Comparison of ENCODE assay signal across 25 cellular contexts in genomic region chr3:140368223-140368811, GRCh38.
DNase-seq lines count a peak whose midpoint lies in the region; ATAC-seq, FAIRE-seq and TF ChIP-seq lines count a peak whose summit lies in the region.
"Had no signal": no experiment of that assay in that cellular context is flagged by ENCODE, and none has a peak within 500 bp of the region (broad histone marks: within the 10 kb centered on the region; RNA-seq: fewer than 3 reads in every experiment).

No MANE protein-coding gene starts in this region.

- H2BK5ac ChIP-seq in H1 (ENCODE audit: low read depth, low read length), result no peak overlapping the region; the same call in 1 of the 2 replicates
- no peak overlapping the region for H2BK5ac ChIP-seq in neuronal stem cell (ENCODE audit: low read length)

- CTCF ChIA-PET in WTC11 (lab: Charles Lee), result no interaction called here
- CTCF ChIA-PET in H1 (lab: Charles Lee; ENCODE audit: partially characterized antibody), result interaction anchor here (0.9 kb wide), 2 partner anchors 8 to 275 kb away, joined by 3 to 4 read pairs; no protein-coding TSS in a partner anchor

- no peak overlapping the region; the same call in 1 of the 2 replicates for H4K8ac ChIP-seq in H1 (ENCODE audit: extremely low read depth, insufficient read depth, low read length)
- no peak overlapping the region for H4K8ac ChIP-seq in neuronal stem cell (ENCODE audit: low read depth, low read length)

- ATAC-seq in GM23338 (no peak), WTC11 (peak; percentile 51), HG03095 (IDR thresholded peaks at IDR 0.05; ENCODE audit: unreplicated experiment) (no peak), gastrocnemius medialis (no peak)
- ATAC-seq: A549, HCT116 had no signal

- H3K4me1 Mint-ChIP-seq in GM23338 (peaks cover 7% of the 10 kb centered on the region), WTC11 (peaks cover 9% of the 10 kb centered on the region)
- H3K4me1 Mint-ChIP-seq: CD14-positive monocyte had no signal

- no peaks in the 10 kb centered on the region for H3K9me3 Mint-ChIP-seq in GM23338
- H3K9me3 Mint-ChIP-seq in WTC11, result peaks cover 1% of the 10 kb centered on the region; the same call in 1 of the 2 replicates
- H3K9me3 Mint-ChIP-seq: CD4-positive, alpha-beta T cell had no signal

- no peak overlapping the region for H2BK15ac ChIP-seq in H1 (ENCODE audit: low read length)
- H2BK15ac ChIP-seq in neuronal stem cell (ENCODE audit: low read length), result no peak overlapping the region

- no peak overlapping the region for H3K4me2 ChIP-seq in GM23338
- no peak overlapping the region for H3K4me2 ChIP-seq in H1 (ENCODE audit: insufficient read depth in 1 of 2, low read depth in 2 of 2, low read length in 2 of 2)
- no peak overlapping the region for H3K4me2 ChIP-seq in neuronal stem cell (ENCODE audit: insufficient read depth, low read length, poor library complexity, severe bottlenecking)
- H3K4me2 ChIP-seq: A549; BLaER1 treated with 17β-estradiol and CSF1 and Interleukin-3, amounts not matched to agents 10 nM and 100 nM had no signal

- no peak overlapping the region; the same call in 1 of the 2 replicates for H2BK12ac ChIP-seq in H1 (ENCODE audit: low read depth, low read length)
- H2BK12ac ChIP-seq in neuronal stem cell (ENCODE audit: low read length), result no peak overlapping the region

- WGBS in H1 (ENCODE audit: extremely low coverage in 1 of 2, insufficient coverage in 1 of 2, insufficient read length in 1 of 2, insufficient replicate concordance in 2 of 2, low coverage in 1 of 2, low lambda C conversion rate in 2 of 2, missing lambda C conversion rate in 1 of 2), 2 experiments, result 98% methylated on average over 5 of the region's 5 CpGs; no CpG with 5 or more reads in 1 of the 2 experiments
- WGBS in neuronal stem cell (ENCODE audit: extremely low coverage in 2 of 2, insufficient read length in 2 of 2, insufficient replicate concordance in 1 of 2), 2 donors, result no CpG with 5 or more reads among the region's 5 CpGs

- H3F3A ChIP-seq in GM23338 (replicated peaks; ENCODE audit: low read depth), result no peaks in the 10 kb centered on the region

- H2AK5ac ChIP-seq in H1 (ENCODE audit: low read depth, low read length) (no peak overlapping the region), neuronal stem cell (ENCODE audit: low read depth, low read length) (no peak overlapping the region)

- TF ChIP-seq RAD21 in H1 (IDR thresholded peaks at IDR 0.05 in 1 of 2, conservative IDR thresholded peaks at IDR 0.05 in 1 of 2; ENCODE audit: low read depth in 2 of 2, low read length in 2 of 2), result no peak

- FAIRE-seq in H1 (lab: Jason Lieb, UNC), result no peak
- FAIRE-seq: A549, GM12891, GM18507 had no signal

- H3K79me2 ChIP-seq in GM23338 (replicated peaks; ENCODE audit: insufficient read depth) (no peaks in the 10 kb centered on the region), H1 (ENCODE audit: control insufficient read depth in 1 of 2, insufficient read depth in 2 of 2, low read length in 2 of 2) (no peaks in the 10 kb centered on the region)

- H3K4ac ChIP-seq in H1 (replicated peaks; ENCODE audit: insufficient read length, low read depth, low read length) (no peak overlapping the region), neuronal stem cell (ENCODE audit: low read length) (no peak overlapping the region)

- H3K36me3 Mint-ChIP-seq in GM23338 (ENCODE audit: low read depth) (no peaks in the 10 kb centered on the region), WTC11 (no peaks in the 10 kb centered on the region)
- H3K36me3 Mint-ChIP-seq: CD14-positive monocyte had no signal

- TF ChIP-seq CTCF in GM23338 (conservative IDR thresholded peaks at IDR 0.05; ENCODE audit: low read depth in 2 of 2), result no peak
- no peak for TF ChIP-seq CTCF in WTC11 (IDR thresholded peaks at IDR 0.05)
- no peak for TF ChIP-seq CTCF in H1 (IDR thresholded peaks at IDR 0.05; ENCODE audit: control extremely low read depth in 1 of 3, insufficient read depth in 1 of 3, low read depth in 1 of 3, low read length in 3 of 3)
- no peak for TF ChIP-seq CTCF in gastrocnemius medialis (IDR thresholded peaks at IDR 0.05 in 4 of 5, conservative IDR thresholded peaks at IDR 0.05 in 1 of 5)

- no peaks in the 10 kb centered on the region for H3K27me3 ChIP-seq in GM23338 (ENCODE audit: insufficient read depth)
- H3K27me3 ChIP-seq in H1 (replicated peaks in 1 of 4; ENCODE audit: control insufficient read depth in 3 of 4, extremely low read depth in 1 of 4, insufficient read depth in 3 of 4, low read length in 3 of 4), result no peaks in the 10 kb centered on the region
- no peaks in the 10 kb centered on the region for H3K27me3 ChIP-seq in neuronal stem cell (ENCODE audit: control insufficient read depth in 3 of 3, insufficient read depth in 3 of 3, low read depth in 1 of 3, low read length in 3 of 3)
- no peaks in the 10 kb centered on the region for H3K27me3 ChIP-seq in gastrocnemius medialis
- H3K27me3 ChIP-seq: BE2C; BLaER1 treated with 17β-estradiol and CSF1 and Interleukin-3, amounts not matched to agents 10 nM and 100 nM had no signal

- H3K9ac ChIP-seq in H1 (replicated peaks in 1 of 4; ENCODE audit: extremely low read depth in 1 of 4, low read depth in 3 of 4, low read length in 3 of 4) (no peak overlapping the region), neuronal stem cell (ENCODE audit: low read depth, low read length, poor library complexity) (no peak overlapping the region)
- H3K9ac ChIP-seq: BLaER1 treated with 17β-estradiol and CSF1 and Interleukin-3, amounts not matched to agents 10 nM and 100 nM had no signal

- no peak overlapping the region for H3K23ac ChIP-seq in H1 (ENCODE audit: insufficient read length)
- H3K23ac ChIP-seq in neuronal stem cell (ENCODE audit: low read depth, low read length, poor library complexity), result no peak overlapping the region

- H2AFZ ChIP-seq in GM23338 (peak overlapping the region; percentile 38; the same call in 1 of the 2 replicates), H1 (ENCODE audit: low read length) (no peak overlapping the region), neuronal stem cell (ENCODE audit: low read length) (no peak overlapping the region)

- H3K9me2 ChIP-seq in GM23338 (ENCODE audit: insufficient read depth), result 0 out of 2 replicates have a peak, but pooled peaks cover 14% of the 10 kb centered on the region

- H3K9me3 ChIP-seq in H1 (ENCODE audit: insufficient read depth in 2 of 2, low read depth in 1 of 2, low read length in 1 of 2), result no peaks in the 10 kb centered on the region
- H3K9me3 ChIP-seq in neuronal stem cell (replicated peaks in 1 of 2; ENCODE audit: control insufficient read depth in 2 of 2, insufficient read depth in 1 of 2, low read depth in 1 of 2, low read length in 2 of 2), result no peaks in the 10 kb centered on the region
- H3K9me3 ChIP-seq in gastrocnemius medialis, result no peaks in the 10 kb centered on the region
- H3K9me3 ChIP-seq: A549, BE2C had no signal

- H4K5ac ChIP-seq in H1 (ENCODE audit: insufficient read length, low read depth, low read length), result no peak overlapping the region

- H2BK20ac ChIP-seq in H1 (ENCODE audit: low read length), result 0 out of 2 replicates have a peak overlapping the region, but pooled peaks have one; percentile 86

- no peaks in the 10 kb centered on the region for H4K20me1 ChIP-seq in GM23338 (replicated peaks; ENCODE audit: insufficient read depth)
- no peaks in the 10 kb centered on the region for H4K20me1 ChIP-seq in H1 (replicated peaks in 1 of 2; ENCODE audit: control insufficient read depth in 1 of 2, insufficient read depth in 2 of 2, low read length in 2 of 2)
- H4K20me1 ChIP-seq: BLaER1 treated with 17β-estradiol and CSF1 and Interleukin-3, amounts not matched to agents 10 nM and 100 nM had no signal

- no peak for TF ChIP-seq POLR2A in H1 (IDR thresholded peaks at IDR 0.05; ENCODE audit: control extremely low read depth in 1 of 2, low read depth in 2 of 2, low read length in 2 of 2)
- TF ChIP-seq POLR2A in gastrocnemius medialis (IDR thresholded peaks at IDR 0.05), result no peak

- H3K4me3 Mint-ChIP-seq in GM23338 (no peak overlapping the region), WTC11 (no peak overlapping the region)
- H3K4me3 Mint-ChIP-seq: CD14-positive monocyte; CD4-positive, alpha-beta T cell; H9 had no signal

- no peak overlapping the region for H3K4me3 ChIP-seq in GM23338
- H3K4me3 ChIP-seq in H1 (ENCODE audit: extremely low read depth in 1 of 4, insufficient read depth in 2 of 4, low read depth in 3 of 4, low read length in 4 of 4), result no peak overlapping the region
- no peak overlapping the region for H3K4me3 ChIP-seq in neuronal stem cell (ENCODE audit: low read length in 2 of 2)
- no peak overlapping the region for H3K4me3 ChIP-seq in gastrocnemius medialis
- H3K4me3 ChIP-seq: A549; BLaER1 treated with 17β-estradiol and CSF1 and Interleukin-3, amounts not matched to agents 10 nM and 100 nM had no signal

- intact Hi-C loops in gastrocnemius medialis (cut with DNase I; ENCODE audit: low total_unique reads), result no loop called here

- H2BK120ac ChIP-seq in H1 (replicated peaks; ENCODE audit: low read depth, low read length) (peak overlapping the region; percentile 47), neuronal stem cell (ENCODE audit: low read depth, low read length) (no peak overlapping the region)

- H3K27ac ChIP-seq in GM23338 (ENCODE audit: low read depth) (no peak overlapping the region), H1 (ENCODE audit: low read depth, low read length) (no peak overlapping the region), neuronal stem cell (replicated peaks; ENCODE audit: low read length) (no peak overlapping the region), gastrocnemius medialis (no peak overlapping the region)
- H3K27ac ChIP-seq: A549; BLaER1 treated with 17β-estradiol and CSF1 and Interleukin-3, amounts not matched to agents 10 nM and 100 nM had no signal

- POLR2A ChIA-PET in WTC11 (lab: Charles Lee), result no interaction called here
- POLR2A ChIA-PET in H1 (lab: Charles Lee; ENCODE audit: partially characterized antibody), result no interaction called here

- H3K56ac ChIP-seq in H1 (replicated peaks; ENCODE audit: insufficient read length, low read depth, low read length), result no peak overlapping the region

- in situ Hi-C loops in gastrocnemius medialis (cut with MboI; ENCODE audit: low sequenced_read_pairs in 4 of 4), result no loop called here

- H3K36me3 ChIP-seq in GM23338 (ENCODE audit: insufficient read depth) (no peaks in the 10 kb centered on the region), H1 (ENCODE audit: control insufficient read depth in 2 of 4, insufficient read depth in 4 of 4, low read length in 3 of 4) (no peaks in the 10 kb centered on the region), neuronal stem cell (replicated peaks in 1 of 2; ENCODE audit: control insufficient read depth in 2 of 2, insufficient read depth in 2 of 2, low read length in 2 of 2) (no peaks in the 10 kb centered on the region), gastrocnemius medialis (no peaks in the 10 kb centered on the region)
- H3K36me3 ChIP-seq: BE2C; BLaER1 treated with 17β-estradiol and CSF1 and Interleukin-3, amounts not matched to agents 10 nM and 100 nM had no signal

- no peaks in the 10 kb centered on the region for H3K23me2 ChIP-seq in H1 (ENCODE audit: low read depth, low read length)

- TF ChIP-seq EP300 in H1 (IDR thresholded peaks at IDR 0.05; ENCODE audit: borderline replicate concordance in 1 of 2, low read depth in 2 of 2, low read length in 2 of 2), result no peak

- no peaks in the 10 kb centered on the region for H3K79me1 ChIP-seq in H1 (ENCODE audit: low read depth, low read length)
- H3K79me1 ChIP-seq in neuronal stem cell (ENCODE audit: low read depth, low read length), result no peaks in the 10 kb centered on the region

- H3K27me3 Mint-ChIP-seq in GM23338 (ENCODE audit: insufficient read depth, low read depth, poor library complexity) (peaks cover 4% of the 10 kb centered on the region), WTC11 (ENCODE audit: low read depth) (peaks cover 2% of the 10 kb centered on the region)

- peak overlapping the region; percentile 31 for H4K91ac ChIP-seq in H1 (replicated peaks; ENCODE audit: insufficient read length, low read length)
- H4K91ac ChIP-seq in neuronal stem cell (ENCODE audit: low read depth, low read length, poor library complexity), result no peak overlapping the region

- no peak overlapping the region for H3K14ac ChIP-seq in H1 (ENCODE audit: insufficient read length)
- no peak overlapping the region for H3K14ac ChIP-seq in neuronal stem cell (ENCODE audit: low read length)

- no peak for DNase-seq in GM23338 (ENCODE audit: low spot score)
- no peak for DNase-seq in WTC11 (ENCODE audit: low spot score)
- no peak for DNase-seq in H1 (ENCODE audit: low read depth in 1 of 2, low spot score in 2 of 2)
- DNase-seq in neuronal stem cell (ENCODE audit: low spot score), result no peak
- DNase-seq in gastrocnemius medialis, result no peak
- no peak for DNase-seq in NCI-H524 (lab: John Stamatoyannopoulos, UW)
- DNase-seq in NK-92 (lab: John Stamatoyannopoulos, UW; ENCODE audit: unreplicated experiment), result no peak
- DNase-seq: 8988T; ACHN; AML-193; BE2C; Calu3; CD4-positive, alpha-beta T cell; COR-L47; DMS53; DMS79 treated with DMSO at 0.1 percent for 48 hours; GF-D8; H9 had no signal

- no peaks in the 10 kb centered on the region for H3K4me1 ChIP-seq in GM23338 (ENCODE audit: insufficient read depth)
- H3K4me1 ChIP-seq in H1 (replicated peaks in 1 of 4; ENCODE audit: control insufficient read depth in 3 of 4, insufficient read depth in 4 of 4, low read length in 3 of 4), result peaks cover 0 to 2% (median 0%) of the 10 kb centered on the region in 4 experiments; a peak in 1 of 7 replicates
- H3K4me1 ChIP-seq in neuronal stem cell (ENCODE audit: control insufficient read depth in 2 of 2, insufficient read depth in 1 of 2, low read depth in 1 of 2, low read length in 2 of 2), result peaks cover 0 to 2% of the 10 kb centered on the region in 2 donors
- H3K4me1 ChIP-seq in gastrocnemius medialis, result no peaks in the 10 kb centered on the region
- H3K4me1 ChIP-seq: A549; BE2C; BLaER1 treated with 17β-estradiol and CSF1 and Interleukin-3, amounts not matched to agents 10 nM and 100 nM had no signal

- H3K18ac ChIP-seq in H1 (ENCODE audit: extremely low read depth, low read length), result no peak overlapping the region
- peak overlapping the region; percentile 17 for H3K18ac ChIP-seq in neuronal stem cell (ENCODE audit: low read length)

- H3K27ac Mint-ChIP-seq in GM23338, result no peak overlapping the region
- no peak overlapping the region for H3K27ac Mint-ChIP-seq in WTC11
- H3K27ac Mint-ChIP-seq: CD14-positive monocyte; CD4-positive, alpha-beta T cell had no signal
